ENCODE assay signal across 8 cellular contexts in the genomic region with DNA sequence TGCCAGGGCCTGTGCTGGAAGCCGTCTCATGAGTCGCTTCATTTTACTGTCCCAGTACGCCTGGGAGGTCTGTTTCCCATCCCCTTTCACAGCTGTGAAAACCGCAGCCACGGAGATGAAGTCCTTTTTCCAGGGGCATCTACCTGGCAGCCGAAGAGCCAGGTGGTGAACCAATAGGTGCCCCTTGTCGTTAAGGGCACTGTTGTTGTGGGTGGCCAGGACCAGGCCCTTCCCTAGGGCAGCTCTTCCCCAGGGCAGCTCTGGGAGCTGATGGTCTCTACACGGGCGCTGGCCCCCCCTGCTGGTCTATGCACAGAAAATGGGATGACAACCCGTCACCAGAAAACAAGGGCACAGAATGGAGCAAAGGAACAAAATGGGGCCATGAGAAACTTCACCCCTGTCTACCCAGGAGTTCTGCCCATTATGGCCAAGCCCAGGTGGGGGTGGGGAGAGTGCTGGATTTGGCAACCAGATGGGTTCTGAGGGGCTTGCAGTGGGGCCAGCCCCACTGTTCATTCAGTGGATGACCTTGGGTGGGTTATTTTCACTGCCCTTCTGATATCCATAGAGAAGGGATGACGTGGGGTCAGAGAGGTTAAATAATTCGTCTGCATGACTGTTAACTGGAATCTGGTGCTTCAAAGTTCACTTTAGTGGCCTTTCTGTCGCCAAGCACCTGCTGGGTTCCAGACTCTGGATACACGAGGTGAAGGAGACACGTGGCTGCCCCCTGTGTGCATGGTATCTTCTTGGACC. TPM values are rescaled to one million over a fixed set of nuclear protein-coding genes. Genes with fewer than 3 reads are reported as not detected.
DNase-seq lines count a peak whose midpoint lies in the region; ATAC-seq and TF ChIP-seq lines count a peak whose summit lies in the region.

No MANE protein-coding gene starts in this region.

- no peak for ATAC-seq in activated CD8-positive, alpha-beta memory T cell treated with anti-CD3 and anti-CD28 coated beads, Interleukin-2, amount 10 ng/mL, durations not matched to agents 7 days and 5 days
- ATAC-seq in naive B cell (ENCODE audit: low read depth in 2 of 2), result peak in 1 of 2 donors; percentile 25
- no peak for ATAC-seq in HG03045 (IDR thresholded peaks at IDR 0.05; ENCODE audit: unreplicated experiment)

- H3K4me1 Mint-ChIP-seq in activated CD8-positive, alpha-beta memory T cell treated with anti-CD3 and anti-CD28 coated beads, Interleukin-2, amount 10 ng/mL, durations not matched to agents 7 days and 5 days, result peaks cover 69% of the 10 kb centered on the region
- peaks cover 43 to 61% (median 45%) of the 10 kb centered on the region in 3 donors for H3K4me1 Mint-ChIP-seq in naive B cell

- no peaks in the 10 kb centered on the region for H3K36me3 ChIP-seq in transverse colon

- peak overlapping the region; percentile 76 for H3K27ac ChIP-seq in epithelial cell of prostate
- H3K27ac ChIP-seq in transverse colon, result no peak overlapping the region

- in situ Hi-C loops in transverse colon (cut with MboI; ENCODE audit: low pct_ligation_motif_present in 1 of 4, low pct_unique_long_range_greater_than_20kb in 1 of 4, low sequenced_read_pairs in 3 of 4), result loop anchor here (10.0 to 25.0 kb wide), 3 partner anchors 94 to 394 kb away; partner anchors contain the start of genes PRM3 (in 2 of the 4), SOCS1 (in 2 of the 4) and TNP2 (in 2 of the 4)

- H3K4me1 ChIP-seq in transverse colon, result peaks cover 0 to 10% (median 5%) of the 10 kb centered on the region in 4 donors

- WGBS in transverse colon (ENCODE audit: low coverage in 1 of 2), 2 donors, result 58 to 80% methylated on average over 1 to 15 of the region's 15 CpGs

- peak; percentile 59 to 69 (median 61) for TF ChIP-seq CTCF in transverse colon (IDR thresholded peaks at IDR 0.05)

- intact Hi-C loops in transverse colon (cut with DNase I; ENCODE audit: low total_unique reads), result loop anchor here (10.0 kb wide), 2 partner anchors 102 to 382 kb away; partner anchors contain the start of gene SOCS1

- H3K36me3 Mint-ChIP-seq in activated CD8-positive, alpha-beta memory T cell treated with anti-CD3 and anti-CD28 coated beads, Interleukin-2, amount 10 ng/mL, durations not matched to agents 7 days and 5 days, result peaks cover 22% of the 10 kb centered on the region
- no peaks in the 10 kb centered on the region for H3K36me3 Mint-ChIP-seq in naive B cell

- H3K9me3 ChIP-seq in transverse colon, result no peaks in the 10 kb centered on the region

- H3K27ac Mint-ChIP-seq in activated CD8-positive, alpha-beta memory T cell treated with anti-CD3 and anti-CD28 coated beads, Interleukin-2, amount 10 ng/mL, durations not matched to agents 7 days and 5 days, result no peak overlapping the region
- peak overlapping the region in 3 of 6 donors; percentile 25 to 58 (median 57) for H3K27ac Mint-ChIP-seq in naive B cell

- no peaks in the 10 kb centered on the region for H3K27me3 ChIP-seq in transverse colon

- no peak for TF ChIP-seq POLR2A in transverse colon (IDR thresholded peaks at IDR 0.05)

- CTCF ChIA-PET in activated CD8-positive, alpha-beta memory T cell treated with anti-CD3 and anti-CD28 coated beads, Interleukin-2, amount 10 ng/mL, durations not matched to agents 7 days and 5 days (lab: Charles Lee), result interaction anchor here (0.6 to 3.9 kb wide), 27 partner anchors 10 to 415 kb away, joined by 3 to 49 read pairs (median 4); partner anchors contain the start of genes DEXI and SOCS1

- DNase-seq in NCI-H748 (lab: John Stamatoyannopoulos, UW; ENCODE audit: unreplicated experiment) (peak; percentile 35), NCI-H748 treated with DMSO at 0.1 percent for 48 hours (lab: John Stamatoyannopoulos, UW) (no peak), NCI-H774 (lab: John Stamatoyannopoulos, UW) (peak; percentile 7), epithelial cell of prostate (ENCODE audit: low read depth, low spot score) (no peak), naive B cell (peak; percentile 43), transverse colon (peak; percentile 81)
- DNase-seq in activated CD8-positive, alpha-beta memory T cell treated with anti-CD3 and anti-CD28 coated beads, Interleukin-2, amount 10 ng/mL, durations not matched to agents 7 days and 5 days, result peak; percentile 70

- H3K27me3 Mint-ChIP-seq in activated CD8-positive, alpha-beta memory T cell treated with anti-CD3 and anti-CD28 coated beads, Interleukin-2, amount 10 ng/mL, durations not matched to agents 7 days and 5 days, result peaks cover 46% of the 10 kb centered on the region
- peaks cover 16 to 43% (median 27%) of the 10 kb centered on the region in 3 donors for H3K27me3 Mint-ChIP-seq in naive B cell

- H3K4me3 Mint-ChIP-seq in activated CD8-positive, alpha-beta memory T cell treated with anti-CD3 and anti-CD28 coated beads, Interleukin-2, amount 10 ng/mL, durations not matched to agents 7 days and 5 days, result no peak overlapping the region
- H3K4me3 Mint-ChIP-seq in naive B cell, result peak overlapping the region in 4 of 8 donors; percentile 6 to 33 (median 22)

- no peak overlapping the region for H3K4me3 ChIP-seq in transverse colon

- TF ChIP-seq EP300 in transverse colon (IDR thresholded peaks at IDR 0.05; ENCODE audit: low read depth), result no peak

- H3K9me3 Mint-ChIP-seq in activated CD8-positive, alpha-beta memory T cell treated with anti-CD3 and anti-CD28 coated beads, Interleukin-2, amount 10 ng/mL, durations not matched to agents 7 days and 5 days (ENCODE audit: low read depth), result no peaks in the 10 kb centered on the region
- H3K9me3 Mint-ChIP-seq in naive B cell, result no peaks in the 10 kb centered on the region

RNA-seq across cellular contexts. Expression of gene RMI2, which starts 11.5 kb away (rescaled TPM):
- total RNA-seq in activated CD8-positive, alpha-beta memory T cell treated with anti-CD3 and anti-CD28 coated beads, Interleukin-2, amount 10 ng/mL, durations not matched to agents 7 days and 5 days, result 10 to 100 TPM; 65.9 to 70.4 TPM
- 10 to 100 TPM; 18.1 to 38.3 (median 30.0) TPM for polyA plus RNA-seq in naive B cell (ENCODE audit: low read depth in 6 of 6)
- total RNA-seq in transverse colon, result 1 to 10 TPM in 2 of 4 donors, not detected in 2; 2.3 to 2.9 TPM

Comparison
In these comparisons a context has a peak if more than half of its experiments do, and no peak if none do; other contexts are left out.
1. DNase-seq: peak in NCI-H748 (single experiment), NCI-H774 (single experiment), activated CD8-positive, alpha-beta memory T cell treated with anti-CD3 and anti-CD28 coated beads, Interleukin-2, amount 10 ng/mL, durations not matched to agents 7 days and 5 days (single experiment), naive B cell (single experiment) and transverse colon (single experiment); none in NCI-H748 treated with DMSO at 0.1 percent for 48 hours (single experiment) and epithelial cell of prostate (single experiment).
2. RNA of gene RMI2, which starts 11.5 kb away (total RNA-seq): 65.9 to 70.4 TPM in activated CD8-positive, alpha-beta memory T cell treated with anti-CD3 and anti-CD28 coated beads, Interleukin-2, amount 10 ng/mL, durations not matched to agents 7 days and 5 days; 2.3 to 2.9 TPM in transverse colon; every median in the first group is over 10 times any median in the second.